ENCODE assay signal across 26 cellular contexts in genomic region chr10:26242752-26243151, GRCh38. TPM values are rescaled to one million over a fixed set of nuclear protein-coding genes. Genes with fewer than 3 reads are reported as not detected.
DNase-seq lines count a peak whose midpoint lies in the region; TF ChIP-seq lines count a peak whose summit lies in the region.
"Had no signal": no experiment of that assay in that cellular context is flagged by ENCODE, and none has a peak within 500 bp of the region (broad histone marks: within the 10 kb centered on the region; RNA-seq: fewer than 3 reads in every experiment).

No MANE protein-coding gene starts in this region.

- no peak overlapping the region for H3K9ac ChIP-seq in endocrine pancreas (ENCODE audit: control insufficient read depth, insufficient read depth, low read length)

- intact Hi-C loops in esophagus squamous epithelium (cut with DNase I) = no loop called here

- TF ChIP-seq POLR2A in esophagus squamous epithelium (IDR thresholded peaks at IDR 0.05) = no peak

- H3K36me3 ChIP-seq in endocrine pancreas (ENCODE audit: control insufficient read depth, insufficient read depth, low read length) (no peaks in the 10 kb centered on the region), esophagus squamous epithelium (no peaks in the 10 kb centered on the region)
- H3K36me3 ChIP-seq: adrenal gland, colonic mucosa, pancreas, right lobe of liver, SJSA1, tibial nerve had no signal

- no peaks in the 10 kb centered on the region for H3K9me3 ChIP-seq in endocrine pancreas (ENCODE audit: control insufficient read depth, low read length)
- no peaks in the 10 kb centered on the region for H3K9me3 ChIP-seq in esophagus squamous epithelium
- H3K9me3 ChIP-seq: adrenal gland, colonic mucosa, pancreas, right lobe of liver, SJSA1, tibial nerve had no signal

- H3K4me3 ChIP-seq in endocrine pancreas (ENCODE audit: control insufficient read depth, insufficient read depth, low read length) = peak overlapping the region; percentile 53
- H3K4me3 ChIP-seq in coronary artery = no peak overlapping the region
- H3K4me3 ChIP-seq in esophagus squamous epithelium = no peak overlapping the region
- H3K4me3 ChIP-seq: adrenal gland, colonic mucosa, pancreas, right lobe of liver, SJSA1, tibial nerve had no signal

- peak; percentile 63 for DNase-seq in NCI-H2171 treated with DMSO at 0.1 percent for 48 hours (lab: John Stamatoyannopoulos, UW)
- DNase-seq in NCI-H2171 (lab: John Stamatoyannopoulos, UW) = no peak
- peak; percentile 85 for DNase-seq in NCI-H2227 treated with DMSO at 0.1 percent for 48 hours (lab: John Stamatoyannopoulos, UW)
- DNase-seq in activated CD4-positive, CD25-positive, alpha-beta regulatory T cell treated with anti-CD3 and anti-CD28 coated beads, Interleukin-2, amount 50 U/mL, for 72 hours = no peak
- DNase-seq in activated CD4-positive, alpha-beta T cell treated with anti-CD3 and anti-CD28 coated beads for 1 hour = no peak
- no peak for DNase-seq in coronary artery (ENCODE audit: low spot score)
- no peak for DNase-seq in esophagus squamous epithelium (lab: John Stamatoyannopoulos, UW)
- DNase-seq: activated CD4-positive, alpha-beta T cell treated with anti-CD3 and anti-CD28 coated beads, Interleukin-2, amount 50 U/mL, for 4 hours; activated gamma-delta T cell treated with Interleukin-2 at 50 U/mL for 16 hours; adrenal gland; colonic mucosa; DND-41; mesenchymal stem cell; naive B cell; NCI-H2029 treated with DMSO at 0.1 percent for 48 hours; pancreas; right lobe of liver; stimulated activated naive CD8-positive, alpha-beta T cell treated with anti-CD3 and anti-CD28 coated beads, Interleukin-15, amount 100 ng/mL, for 72 hours had no signal

- 37 to 44% methylated on average over 4 of the region's 4 CpGs for WGBS in esophagus squamous epithelium, 2 donors

- H3K27ac ChIP-seq in coronary artery = no peak overlapping the region
- H3K27ac ChIP-seq in esophagus squamous epithelium = no peak overlapping the region
- H3K27ac ChIP-seq: adrenal gland, colonic mucosa, pancreas, right lobe of liver, SJSA1, tibial nerve had no signal

- no peaks in the 10 kb centered on the region for H3K27me3 ChIP-seq in endocrine pancreas (ENCODE audit: control insufficient read depth, insufficient read depth, low read length)
- no peaks in the 10 kb centered on the region for H3K27me3 ChIP-seq in esophagus squamous epithelium
- H3K27me3 ChIP-seq: adrenal gland, colonic mucosa, pancreas, right lobe of liver, SJSA1, tibial nerve had no signal

- no peaks in the 10 kb centered on the region for H3K4me1 ChIP-seq in endocrine pancreas (ENCODE audit: control insufficient read depth, insufficient read depth, low read length)
- H3K4me1 ChIP-seq in esophagus squamous epithelium = no peaks in the 10 kb centered on the region
- H3K4me1 ChIP-seq: adrenal gland, colonic mucosa, pancreas, right lobe of liver, SJSA1, tibial nerve had no signal

- no peak for TF ChIP-seq CTCF in coronary artery (IDR thresholded peaks at IDR 0.05)
- no peak for TF ChIP-seq CTCF in esophagus squamous epithelium (IDR thresholded peaks at IDR 0.05)

RNA-seq across cellular contexts. Expression of gene GAD2, which starts 26.2 kb away (rescaled TPM):
- not detected for total RNA-seq in esophagus squamous epithelium
- total RNA-seq: A172; adrenal gland; B cell; bronchial epithelial cell; colonic mucosa; MCF 10A; right lobe of liver; SJSA1; T-helper 1 cell treated with Interleukin-12 subunit alpha and Interleukin-12 subunit beta and Interleukin-4 antibody, amounts not matched to agents 30 ng/mL and 1 ng/mL, for 36 hours; tibial nerve had no signal

Comparison
In these comparisons a context has a peak if more than half of its experiments do, and no peak if none do; other contexts are left out.
1. DNase-seq: peak in NCI-H2171 treated with DMSO at 0.1 percent for 48 hours (single experiment) and NCI-H2227 treated with DMSO at 0.1 percent for 48 hours (single experiment); none in NCI-H2171 (single experiment), activated CD4-positive, CD25-positive, alpha-beta regulatory T cell treated with anti-CD3 and anti-CD28 coated beads, Interleukin-2, amount 50 U/mL, for 72 hours (single experiment), activated CD4-positive, alpha-beta T cell treated with anti-CD3 and anti-CD28 coated beads for 1 hour (single experiment), coronary artery (single experiment) and esophagus squamous epithelium (single experiment).